Comparison of ENCODE assay signal across 1 cellular context in the genomic region with DNA sequence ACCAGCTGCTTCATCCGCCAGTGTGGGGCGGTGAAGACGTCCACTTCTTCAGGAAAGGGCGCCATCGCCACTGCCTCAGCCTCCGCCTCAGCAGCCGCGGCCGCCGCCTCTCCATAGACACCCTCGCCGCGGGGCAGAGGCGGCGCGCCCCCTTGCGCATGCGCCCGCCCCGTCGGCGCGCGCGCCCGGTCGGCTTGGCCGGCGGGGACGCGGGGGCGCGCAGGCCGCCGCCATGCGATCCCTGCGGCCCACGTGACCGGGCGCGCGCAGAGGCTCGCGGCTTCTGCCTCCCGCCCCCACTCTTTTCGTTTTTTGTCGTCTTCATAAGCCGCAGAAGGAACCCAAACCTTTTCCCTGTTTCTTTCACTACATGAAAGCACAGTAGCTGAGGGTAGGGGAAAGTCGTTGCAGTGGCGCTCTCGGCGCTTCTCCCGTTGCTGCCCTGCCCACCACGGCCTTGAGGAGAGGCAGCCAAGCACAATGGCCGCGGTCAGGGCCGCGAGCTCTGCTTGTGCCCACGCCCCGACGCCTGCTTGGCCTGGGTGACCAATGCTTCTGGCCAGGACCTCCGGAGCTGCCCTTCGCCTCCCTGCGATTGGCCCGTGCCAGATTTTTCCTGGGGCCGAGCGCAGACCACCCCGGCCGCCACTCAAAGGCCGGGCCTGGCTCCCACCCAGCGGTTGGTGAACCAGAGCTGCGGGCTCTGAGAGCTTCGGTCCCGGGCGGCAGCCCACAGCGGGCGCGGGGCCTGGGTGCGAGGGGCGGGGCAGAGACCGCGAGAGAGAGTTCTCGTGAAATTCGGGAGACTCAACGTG.
TF ChIP-seq lines count a peak whose summit lies in the region.

A gene with protein sequence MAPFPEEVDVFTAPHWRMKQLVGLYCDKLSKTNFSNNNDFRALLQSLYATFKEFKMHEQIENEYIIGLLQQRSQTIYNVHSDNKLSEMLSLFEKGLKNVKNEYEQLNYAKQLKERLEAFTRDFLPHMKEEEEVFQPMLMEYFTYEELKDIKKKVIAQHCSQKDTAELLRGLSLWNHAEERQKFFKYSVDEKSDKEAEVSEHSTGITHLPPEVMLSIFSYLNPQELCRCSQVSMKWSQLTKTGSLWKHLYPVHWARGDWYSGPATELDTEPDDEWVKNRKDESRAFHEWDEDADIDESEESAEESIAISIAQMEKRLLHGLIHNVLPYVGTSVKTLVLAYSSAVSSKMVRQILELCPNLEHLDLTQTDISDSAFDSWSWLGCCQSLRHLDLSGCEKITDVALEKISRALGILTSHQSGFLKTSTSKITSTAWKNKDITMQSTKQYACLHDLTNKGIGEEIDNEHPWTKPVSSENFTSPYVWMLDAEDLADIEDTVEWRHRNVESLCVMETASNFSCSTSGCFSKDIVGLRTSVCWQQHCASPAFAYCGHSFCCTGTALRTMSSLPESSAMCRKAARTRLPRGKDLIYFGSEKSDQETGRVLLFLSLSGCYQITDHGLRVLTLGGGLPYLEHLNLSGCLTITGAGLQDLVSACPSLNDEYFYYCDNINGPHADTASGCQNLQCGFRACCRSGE (minus strand): TSS at position 135 of the 815 bp plus-strand sequence. CDS start 70 bp downstream, at position 65.

TF ChIP-seq in K562, 482 proteins besides CTCF, POLR2A, EP300 and RAD21 (continued from another document and continues in another):
- TF ChIP-seq, protein P1, sequence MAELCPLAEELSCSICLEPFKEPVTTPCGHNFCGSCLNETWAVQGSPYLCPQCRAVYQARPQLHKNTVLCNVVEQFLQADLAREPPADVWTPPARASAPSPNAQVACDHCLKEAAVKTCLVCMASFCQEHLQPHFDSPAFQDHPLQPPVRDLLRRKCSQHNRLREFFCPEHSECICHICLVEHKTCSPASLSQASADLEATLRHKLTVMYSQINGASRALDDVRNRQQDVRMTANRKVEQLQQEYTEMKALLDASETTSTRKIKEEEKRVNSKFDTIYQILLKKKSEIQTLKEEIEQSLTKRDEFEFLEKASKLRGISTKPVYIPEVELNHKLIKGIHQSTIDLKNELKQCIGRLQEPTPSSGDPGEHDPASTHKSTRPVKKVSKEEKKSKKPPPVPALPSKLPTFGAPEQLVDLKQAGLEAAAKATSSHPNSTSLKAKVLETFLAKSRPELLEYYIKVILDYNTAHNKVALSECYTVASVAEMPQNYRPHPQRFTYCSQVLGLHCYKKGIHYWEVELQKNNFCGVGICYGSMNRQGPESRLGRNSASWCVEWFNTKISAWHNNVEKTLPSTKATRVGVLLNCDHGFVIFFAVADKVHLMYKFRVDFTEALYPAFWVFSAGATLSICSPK (IDR thresholded peaks at IDR 0.05; ENCODE audit: borderline replicate concordance) = no peak
- TF ChIP-seq ZNF584 (CRISPR knock-in tag; IDR thresholded peaks at IDR 0.05; ENCODE audit: low read depth) (no peak), ZNF232 (CRISPR knock-in tag; IDR thresholded peaks at IDR 0.05) (0 out of 2 replicates have a peak, but pooled peaks have one; percentile 62), ZNF644 (tag; IDR thresholded peaks at IDR 0.05; ENCODE audit: low read depth) (peak; percentile 84; the same call in 1 of the 2 replicates), ZNF121 (CRISPR knock-in tag; conservative IDR thresholded peaks at IDR 0.05) (0 out of 2 replicates have a peak, but pooled peaks have one; percentile 30), ZNF165 (CRISPR knock-in tag; IDR thresholded peaks at IDR 0.05; ENCODE audit: borderline replicate concordance) (peak; percentile 71; the same call in 1 of the 2 replicates), SMAD3 (CRISPR knock-in tag; conservative IDR thresholded peaks at IDR 0.05) (0 out of 2 replicates have a peak, but pooled peaks have one; percentile 65), ZFX (CRISPR knock-in tag; IDR thresholded peaks at IDR 0.05) (peak; percentile 88), PRPF4 (IDR thresholded peaks at IDR 0.05; ENCODE audit: insufficient read depth, low read depth, low read length, poor library complexity, severe bottlenecking) (peak; percentile 51), BHLHE40 (IDR thresholded peaks at IDR 0.05; ENCODE audit: low read length) (peak; percentile 78), ZNF347 (CRISPR knock-in tag; IDR thresholded peaks at IDR 0.05; ENCODE audit: low read depth) (0 out of 2 replicates have a peak, but pooled peaks have one; percentile 74), CBFA2T2 (conservative IDR thresholded peaks at IDR 0.05) (peak; percentile 31; the same call in 1 of the 2 replicates), RAD51 (IDR thresholded peaks at IDR 0.05; ENCODE audit: borderline replicate concordance, low read depth) (peak; percentile 85), POLR2G (IDR thresholded peaks at IDR 0.05; ENCODE audit: low read depth, low read length) (peak; percentile 84), ZNF239 (CRISPR knock-in tag; IDR thresholded peaks at IDR 0.05) (peak; percentile 34; the same call in 1 of the 2 replicates), RFX7 (CRISPR knock-in tag; IDR thresholded peaks at IDR 0.05) (peak; percentile 65; the same call in 1 of the 2 replicates), HDAC8 (tag; IDR thresholded peaks at IDR 0.05) (peak; percentile 86), BRD4 (IDR thresholded peaks at IDR 0.05) (peak; percentile 88; the same call in 1 of the 2 replicates), ELF1 (tag; IDR thresholded peaks at IDR 0.05) (no peak), ZNF431 (CRISPR knock-in tag; IDR thresholded peaks at IDR 0.05) (no peak)
- TF ChIP-seq, protein P2, sequence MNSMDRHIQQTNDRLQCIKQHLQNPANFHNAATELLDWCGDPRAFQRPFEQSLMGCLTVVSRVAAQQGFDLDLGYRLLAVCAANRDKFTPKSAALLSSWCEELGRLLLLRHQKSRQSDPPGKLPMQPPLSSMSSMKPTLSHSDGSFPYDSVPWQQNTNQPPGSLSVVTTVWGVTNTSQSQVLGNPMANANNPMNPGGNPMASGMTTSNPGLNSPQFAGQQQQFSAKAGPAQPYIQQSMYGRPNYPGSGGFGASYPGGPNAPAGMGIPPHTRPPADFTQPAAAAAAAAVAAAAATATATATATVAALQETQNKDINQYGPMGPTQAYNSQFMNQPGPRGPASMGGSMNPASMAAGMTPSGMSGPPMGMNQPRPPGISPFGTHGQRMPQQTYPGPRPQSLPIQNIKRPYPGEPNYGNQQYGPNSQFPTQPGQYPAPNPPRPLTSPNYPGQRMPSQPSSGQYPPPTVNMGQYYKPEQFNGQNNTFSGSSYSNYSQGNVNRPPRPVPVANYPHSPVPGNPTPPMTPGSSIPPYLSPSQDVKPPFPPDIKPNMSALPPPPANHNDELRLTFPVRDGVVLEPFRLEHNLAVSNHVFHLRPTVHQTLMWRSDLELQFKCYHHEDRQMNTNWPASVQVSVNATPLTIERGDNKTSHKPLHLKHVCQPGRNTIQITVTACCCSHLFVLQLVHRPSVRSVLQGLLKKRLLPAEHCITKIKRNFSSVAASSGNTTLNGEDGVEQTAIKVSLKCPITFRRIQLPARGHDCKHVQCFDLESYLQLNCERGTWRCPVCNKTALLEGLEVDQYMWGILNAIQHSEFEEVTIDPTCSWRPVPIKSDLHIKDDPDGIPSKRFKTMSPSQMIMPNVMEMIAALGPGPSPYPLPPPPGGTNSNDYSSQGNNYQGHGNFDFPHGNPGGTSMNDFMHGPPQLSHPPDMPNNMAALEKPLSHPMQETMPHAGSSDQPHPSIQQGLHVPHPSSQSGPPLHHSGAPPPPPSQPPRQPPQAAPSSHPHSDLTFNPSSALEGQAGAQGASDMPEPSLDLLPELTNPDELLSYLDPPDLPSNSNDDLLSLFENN (IDR thresholded peaks at IDR 0.05; ENCODE audit: low read depth in 2 of 2, low read length in 2 of 2) = no peak
- TF ChIP-seq, protein P3, sequence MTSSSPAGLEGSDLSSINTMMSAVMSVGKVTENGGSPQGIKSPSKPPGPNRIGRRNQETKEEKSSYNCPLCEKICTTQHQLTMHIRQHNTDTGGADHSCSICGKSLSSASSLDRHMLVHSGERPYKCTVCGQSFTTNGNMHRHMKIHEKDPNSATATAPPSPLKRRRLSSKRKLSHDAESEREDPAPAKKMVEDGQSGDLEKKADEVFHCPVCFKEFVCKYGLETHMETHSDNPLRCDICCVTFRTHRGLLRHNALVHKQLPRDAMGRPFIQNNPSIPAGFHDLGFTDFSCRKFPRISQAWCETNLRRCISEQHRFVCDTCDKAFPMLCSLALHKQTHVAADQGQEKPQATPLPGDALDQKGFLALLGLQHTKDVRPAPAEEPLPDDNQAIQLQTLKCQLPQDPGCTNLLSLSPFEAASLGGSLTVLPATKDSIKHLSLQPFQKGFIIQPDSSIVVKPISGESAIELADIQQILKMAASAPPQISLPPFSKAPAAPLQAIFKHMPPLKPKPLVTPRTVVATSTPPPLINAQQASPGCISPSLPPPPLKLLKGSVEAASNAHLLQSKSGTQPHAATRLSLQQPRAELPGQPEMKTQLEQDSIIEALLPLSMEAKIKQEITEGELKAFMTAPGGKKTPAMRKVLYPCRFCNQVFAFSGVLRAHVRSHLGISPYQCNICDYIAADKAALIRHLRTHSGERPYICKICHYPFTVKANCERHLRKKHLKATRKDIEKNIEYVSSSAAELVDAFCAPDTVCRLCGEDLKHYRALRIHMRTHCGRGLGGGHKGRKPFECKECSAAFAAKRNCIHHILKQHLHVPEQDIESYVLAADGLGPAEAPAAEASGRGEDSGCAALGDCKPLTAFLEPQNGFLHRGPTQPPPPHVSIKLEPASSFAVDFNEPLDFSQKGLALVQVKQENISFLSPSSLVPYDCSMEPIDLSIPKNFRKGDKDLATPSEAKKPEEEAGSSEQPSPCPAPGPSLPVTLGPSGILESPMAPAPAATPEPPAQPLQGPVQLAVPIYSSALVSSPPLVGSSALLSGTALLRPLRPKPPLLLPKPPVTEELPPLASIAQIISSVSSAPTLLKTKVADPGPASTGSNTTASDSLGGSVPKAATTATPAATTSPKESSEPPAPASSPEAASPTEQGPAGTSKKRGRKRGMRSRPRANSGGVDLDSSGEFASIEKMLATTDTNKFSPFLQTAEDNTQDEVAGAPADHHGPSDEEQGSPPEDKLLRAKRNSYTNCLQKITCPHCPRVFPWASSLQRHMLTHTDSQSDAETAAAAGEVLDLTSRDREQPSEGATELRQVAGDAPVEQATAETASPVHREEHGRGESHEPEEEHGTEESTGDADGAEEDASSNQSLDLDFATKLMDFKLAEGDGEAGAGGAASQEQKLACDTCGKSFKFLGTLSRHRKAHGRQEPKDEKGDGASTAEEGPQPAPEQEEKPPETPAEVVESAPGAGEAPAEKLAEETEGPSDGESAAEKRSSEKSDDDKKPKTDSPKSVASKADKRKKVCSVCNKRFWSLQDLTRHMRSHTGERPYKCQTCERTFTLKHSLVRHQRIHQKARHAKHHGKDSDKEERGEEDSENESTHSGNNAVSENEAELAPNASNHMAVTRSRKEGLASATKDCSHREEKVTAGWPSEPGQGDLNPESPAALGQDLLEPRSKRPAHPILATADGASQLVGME (CRISPR knock-in tag; IDR thresholded peaks at IDR 0.05) = 0 out of 2 replicates have a peak, but pooled peaks have one; percentile 50
- TF ChIP-seq, protein P4, sequence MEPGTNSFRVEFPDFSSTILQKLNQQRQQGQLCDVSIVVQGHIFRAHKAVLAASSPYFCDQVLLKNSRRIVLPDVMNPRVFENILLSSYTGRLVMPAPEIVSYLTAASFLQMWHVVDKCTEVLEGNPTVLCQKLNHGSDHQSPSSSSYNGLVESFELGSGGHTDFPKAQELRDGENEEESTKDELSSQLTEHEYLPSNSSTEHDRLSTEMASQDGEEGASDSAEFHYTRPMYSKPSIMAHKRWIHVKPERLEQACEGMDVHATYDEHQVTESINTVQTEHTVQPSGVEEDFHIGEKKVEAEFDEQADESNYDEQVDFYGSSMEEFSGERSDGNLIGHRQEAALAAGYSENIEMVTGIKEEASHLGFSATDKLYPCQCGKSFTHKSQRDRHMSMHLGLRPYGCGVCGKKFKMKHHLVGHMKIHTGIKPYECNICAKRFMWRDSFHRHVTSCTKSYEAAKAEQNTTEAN (CRISPR knock-in tag; IDR thresholded peaks at IDR 0.05) = no peak
- TF ChIP-seq, protein P5, sequence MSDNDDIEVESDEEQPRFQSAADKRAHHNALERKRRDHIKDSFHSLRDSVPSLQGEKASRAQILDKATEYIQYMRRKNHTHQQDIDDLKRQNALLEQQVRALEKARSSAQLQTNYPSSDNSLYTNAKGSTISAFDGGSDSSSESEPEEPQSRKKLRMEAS (CRISPR knock-in tag; IDR thresholded peaks at IDR 0.05) = peak; percentile 82; the same call in 1 of the 2 replicates
- TF ChIP-seq, protein P6, sequence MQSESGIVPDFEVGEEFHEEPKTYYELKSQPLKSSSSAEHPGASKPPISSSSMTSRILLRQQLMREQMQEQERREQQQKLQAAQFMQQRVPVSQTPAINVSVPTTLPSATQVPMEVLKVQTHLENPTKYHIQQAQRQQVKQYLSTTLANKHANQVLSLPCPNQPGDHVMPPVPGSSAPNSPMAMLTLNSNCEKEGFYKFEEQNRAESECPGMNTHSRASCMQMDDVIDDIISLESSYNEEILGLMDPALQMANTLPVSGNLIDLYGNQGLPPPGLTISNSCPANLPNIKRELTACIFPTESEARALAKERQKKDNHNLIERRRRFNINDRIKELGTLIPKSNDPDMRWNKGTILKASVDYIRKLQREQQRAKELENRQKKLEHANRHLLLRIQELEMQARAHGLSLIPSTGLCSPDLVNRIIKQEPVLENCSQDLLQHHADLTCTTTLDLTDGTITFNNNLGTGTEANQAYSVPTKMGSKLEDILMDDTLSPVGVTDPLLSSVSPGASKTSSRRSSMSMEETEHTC (IDR thresholded peaks at IDR 0.05) = 0 out of 2 replicates have a peak, but pooled peaks have one; percentile 33
- TF ChIP-seq, protein P7, sequence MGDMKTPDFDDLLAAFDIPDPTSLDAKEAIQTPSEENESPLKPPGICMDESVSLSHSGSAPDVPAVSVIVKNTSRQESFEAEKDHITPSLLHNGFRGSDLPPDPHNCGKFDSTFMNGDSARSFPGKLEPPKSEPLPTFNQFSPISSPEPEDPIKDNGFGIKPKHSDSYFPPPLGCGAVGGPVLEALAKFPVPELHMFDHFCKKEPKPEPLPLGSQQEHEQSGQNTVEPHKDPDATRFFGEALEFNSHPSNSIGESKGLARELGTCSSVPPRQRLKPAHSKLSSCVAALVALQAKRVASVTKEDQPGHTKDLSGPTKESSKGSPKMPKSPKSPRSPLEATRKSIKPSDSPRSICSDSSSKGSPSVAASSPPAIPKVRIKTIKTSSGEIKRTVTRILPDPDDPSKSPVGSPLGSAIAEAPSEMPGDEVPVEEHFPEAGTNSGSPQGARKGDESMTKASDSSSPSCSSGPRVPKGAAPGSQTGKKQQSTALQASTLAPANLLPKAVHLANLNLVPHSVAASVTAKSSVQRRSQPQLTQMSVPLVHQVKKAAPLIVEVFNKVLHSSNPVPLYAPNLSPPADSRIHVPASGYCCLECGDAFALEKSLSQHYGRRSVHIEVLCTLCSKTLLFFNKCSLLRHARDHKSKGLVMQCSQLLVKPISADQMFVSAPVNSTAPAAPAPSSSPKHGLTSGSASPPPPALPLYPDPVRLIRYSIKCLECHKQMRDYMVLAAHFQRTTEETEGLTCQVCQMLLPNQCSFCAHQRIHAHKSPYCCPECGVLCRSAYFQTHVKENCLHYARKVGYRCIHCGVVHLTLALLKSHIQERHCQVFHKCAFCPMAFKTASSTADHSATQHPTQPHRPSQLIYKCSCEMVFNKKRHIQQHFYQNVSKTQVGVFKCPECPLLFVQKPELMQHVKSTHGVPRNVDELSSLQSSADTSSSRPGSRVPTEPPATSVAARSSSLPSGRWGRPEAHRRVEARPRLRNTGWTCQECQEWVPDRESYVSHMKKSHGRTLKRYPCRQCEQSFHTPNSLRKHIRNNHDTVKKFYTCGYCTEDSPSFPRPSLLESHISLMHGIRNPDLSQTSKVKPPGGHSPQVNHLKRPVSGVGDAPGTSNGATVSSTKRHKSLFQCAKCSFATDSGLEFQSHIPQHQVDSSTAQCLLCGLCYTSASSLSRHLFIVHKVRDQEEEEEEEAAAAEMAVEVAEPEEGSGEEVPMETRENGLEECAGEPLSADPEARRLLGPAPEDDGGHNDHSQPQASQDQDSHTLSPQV (IDR thresholded peaks at IDR 0.05) = peak; percentile 97
- TF ChIP-seq, protein P8, sequence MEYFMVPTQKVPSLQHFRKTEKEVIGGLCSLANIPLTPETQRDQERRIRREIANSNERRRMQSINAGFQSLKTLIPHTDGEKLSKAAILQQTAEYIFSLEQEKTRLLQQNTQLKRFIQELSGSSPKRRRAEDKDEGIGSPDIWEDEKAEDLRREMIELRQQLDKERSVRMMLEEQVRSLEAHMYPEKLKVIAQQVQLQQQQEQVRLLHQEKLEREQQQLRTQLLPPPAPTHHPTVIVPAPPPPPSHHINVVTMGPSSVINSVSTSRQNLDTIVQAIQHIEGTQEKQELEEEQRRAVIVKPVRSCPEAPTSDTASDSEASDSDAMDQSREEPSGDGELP (CRISPR knock-in tag; IDR thresholded peaks at IDR 0.05; ENCODE audit: borderline replicate concordance) = peak; percentile 66
